29 cellular contexts compared by ENCODE assay signal in the genomic region with DNA sequence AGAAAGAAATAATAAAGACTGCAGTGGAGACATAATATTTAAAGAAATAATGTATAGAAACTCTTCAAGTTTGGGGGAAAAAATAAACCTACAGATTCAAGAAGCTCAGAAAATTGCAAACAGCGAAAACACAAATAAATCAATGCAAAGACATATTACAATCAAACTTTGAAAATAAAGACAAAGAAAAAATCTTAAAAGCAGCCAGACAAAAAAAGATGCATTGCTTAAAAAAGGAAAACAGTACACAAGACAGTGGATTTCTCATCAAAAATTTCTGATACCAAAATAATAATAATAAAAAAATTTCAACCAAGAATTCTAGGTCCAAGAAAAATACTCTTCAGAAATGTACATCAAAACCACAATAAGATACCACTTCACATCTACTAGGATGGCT.
"Had no signal": no experiment of that assay in that cellular context is flagged by ENCODE, and none has a peak within 500 bp of the region (broad histone marks: within the 10 kb centered on the region; RNA-seq: fewer than 3 reads in every experiment).

No MANE protein-coding gene starts in this region.

- FAIRE-seq: endometrium, endothelial cell of umbilical vein, frontal cortex had no signal

- H3K27me3 ChIP-seq: colonic mucosa, dorsolateral prefrontal cortex, esophagus muscularis mucosa, esophagus squamous epithelium, foreskin keratinocyte, gastrocnemius medialis, gastroesophageal sphincter, heart left ventricle, heart right ventricle, hepatocyte had no signal

- H3K4me3 Mint-ChIP-seq: dendritic cell treated with granulocyte-macrophage colony-stimulating factor and Interleukin-4, amounts not matched to agents 40 ng/mL and 50 ng/mL, for 4 days; effector memory CD8-positive, alpha-beta T cell; endodermal cell had no signal

- H3K9me3 ChIP-seq: colonic mucosa, gastrocnemius medialis had no signal

- H3K4me2 ChIP-seq: hepatocyte had no signal

- ATAC-seq: effector memory CD8-positive, alpha-beta T cell; esophagus mucosa; foreskin keratinocyte; gastrocnemius medialis; gastroesophageal sphincter; heart left ventricle; heart right ventricle had no signal

- H3K27ac ChIP-seq: colonic mucosa, coronary artery, dorsolateral prefrontal cortex, epithelial cell of prostate, esophagus muscularis mucosa, esophagus squamous epithelium, foreskin keratinocyte, gastrocnemius medialis, gastroesophageal sphincter, heart left ventricle, heart right ventricle, hepatocyte had no signal

- H3K79me2 ChIP-seq: hepatocyte had no signal

- H3K4me3 ChIP-seq: colonic mucosa, coronary artery, dorsolateral prefrontal cortex, esophagus muscularis mucosa, esophagus squamous epithelium, gastrocnemius medialis, gastroesophageal sphincter, heart left ventricle, heart right ventricle, hepatocyte had no signal

- H3K27ac Mint-ChIP-seq: dendritic cell treated with granulocyte-macrophage colony-stimulating factor and Interleukin-4, amounts not matched to agents 40 ng/mL and 50 ng/mL, for 4 days; effector memory CD8-positive, alpha-beta T cell; endodermal cell had no signal

- H3K36me3 ChIP-seq: colonic mucosa, esophagus muscularis mucosa, esophagus squamous epithelium, gastrocnemius medialis, gastroesophageal sphincter, heart left ventricle, heart right ventricle had no signal

- H3K4me1 Mint-ChIP-seq: endodermal cell had no signal

- DNase-seq: colonic mucosa; cortex of kidney; dermis blood vessel endothelial cell; dorsolateral prefrontal cortex; effector CD4-positive, alpha-beta T cell; effector CD8-positive, alpha-beta T cell; effector memory CD4-positive, alpha-beta T cell; effector memory CD8-positive, alpha-beta T cell; endodermal cell; erythroblast; esophagus squamous epithelium; foreskin fibroblast; foreskin keratinocyte; foreskin melanocyte; gastrocnemius medialis; glutamatergic neuron; head of caudate nucleus; heart left ventricle; heart right ventricle had no signal

- H2AFZ ChIP-seq: hepatocyte had no signal

- H3K9me3 Mint-ChIP-seq: dendritic cell treated with granulocyte-macrophage colony-stimulating factor and Interleukin-4, amounts not matched to agents 40 ng/mL and 50 ng/mL, for 4 days had no signal

- H3K4me1 ChIP-seq: colonic mucosa, esophagus muscularis mucosa, esophagus squamous epithelium, foreskin keratinocyte, gastrocnemius medialis, gastroesophageal sphincter, heart left ventricle, heart right ventricle had no signal

- H3K27me3 Mint-ChIP-seq: dendritic cell treated with granulocyte-macrophage colony-stimulating factor and Interleukin-4, amounts not matched to agents 40 ng/mL and 50 ng/mL, for 4 days; effector memory CD8-positive, alpha-beta T cell had no signal
